24 cellular contexts compared by ENCODE assay signal in genomic region chr11:110124605-110125004, GRCh38. TPM values are rescaled to one million over a fixed set of nuclear protein-coding genes. Genes with fewer than 3 reads are reported as not detected.
"Had no signal": no experiment of that assay in that cellular context is flagged by ENCODE, and none has a peak within 500 bp of the region (broad histone marks: within the 10 kb centered on the region; RNA-seq: fewer than 3 reads in every experiment).

No MANE protein-coding gene starts in this region.

- FAIRE-seq: keratinocyte had no signal

- H3K4me1 ChIP-seq: testis, uterus had no signal

- H3K4me3 ChIP-seq: cardiac muscle cell, coronary artery, dorsolateral prefrontal cortex, gastrocnemius medialis, hepatocyte, spleen, testis, uterus had no signal

- H3K27ac ChIP-seq: cardiac muscle cell, coronary artery, dorsolateral prefrontal cortex, gastrocnemius medialis, hepatocyte, spleen, testis, uterus, VCaP had no signal

- H3K9me3 ChIP-seq: gastrocnemius medialis, spleen, testis, uterus had no signal

- H3K27me3 ChIP-seq: cardiac muscle cell, dorsolateral prefrontal cortex, gastrocnemius medialis, hepatocyte, spleen, testis, uterus had no signal

- H3K4me2 ChIP-seq: hepatocyte had no signal

- DNase-seq: activated CD4-positive, alpha-beta T cell treated with anti-CD3 and anti-CD28 coated beads for 4 hours; activated CD4-positive, alpha-beta T cell treated with anti-CD3 and anti-CD28 coated beads, Interleukin-2, amount 50 U/mL, for 4 hours; activated naive CD4-positive, alpha-beta T cell; activated T-cell treated with anti-CD3 and anti-CD28 coated beads for 4 hours; activated T-cell treated with anti-CD3 and anti-CD28 coated beads, Interleukin-2, amount 50 U/mL, for 72 hours; cerebellar nuclear complex; dorsolateral prefrontal cortex; effector memory CD4-positive, alpha-beta T cell; gastrocnemius medialis; left cardiac atrium; naive thymus-derived CD8-positive, alpha-beta T cell; occipital lobe; right cardiac atrium; spleen; stimulated activated CD4-positive, alpha-beta T cell treated with anti-CD3 and anti-CD28 coated beads, Interleukin-2, amount 100 ng/mL, for 48 hours; stimulated activated naive CD8-positive, alpha-beta T cell treated with anti-CD3 and anti-CD28 coated beads, Interleukin-15, Interleukin-2, amounts not matched to agents 100 U/mL and 50 U/mL, for 24 hours; testis; uterus had no signal

- H3K36me3 ChIP-seq: cardiac muscle cell, gastrocnemius medialis, spleen, uterus had no signal

- ATAC-seq: activated naive CD4-positive, alpha-beta T cell treated with anti-CD3 and anti-CD28 coated beads, Interleukin-2, amount 50 U/mL, for 72 hours; activated T-cell treated with anti-CD3 and anti-CD28 coated beads, Interleukin-2, amount 50 U/mL, for 72 hours; gastrocnemius medialis; left cardiac atrium; naive thymus-derived CD8-positive, alpha-beta T cell; right cardiac atrium; stimulated activated naive CD8-positive, alpha-beta T cell treated with anti-CD3 and anti-CD28 coated beads, Interleukin-15, Interleukin-2, amounts not matched to agents 100 U/mL and 50 U/mL, for 24 hours had no signal

- H2AFZ ChIP-seq: hepatocyte had no signal

RNA-seq across cellular contexts. Expression of gene ZC3H12C, which starts 31.4 kb away (rescaled TPM):
- polyA plus RNA-seq: naive thymus-derived CD8-positive, alpha-beta T cell had no signal
